In the genomic region with DNA sequence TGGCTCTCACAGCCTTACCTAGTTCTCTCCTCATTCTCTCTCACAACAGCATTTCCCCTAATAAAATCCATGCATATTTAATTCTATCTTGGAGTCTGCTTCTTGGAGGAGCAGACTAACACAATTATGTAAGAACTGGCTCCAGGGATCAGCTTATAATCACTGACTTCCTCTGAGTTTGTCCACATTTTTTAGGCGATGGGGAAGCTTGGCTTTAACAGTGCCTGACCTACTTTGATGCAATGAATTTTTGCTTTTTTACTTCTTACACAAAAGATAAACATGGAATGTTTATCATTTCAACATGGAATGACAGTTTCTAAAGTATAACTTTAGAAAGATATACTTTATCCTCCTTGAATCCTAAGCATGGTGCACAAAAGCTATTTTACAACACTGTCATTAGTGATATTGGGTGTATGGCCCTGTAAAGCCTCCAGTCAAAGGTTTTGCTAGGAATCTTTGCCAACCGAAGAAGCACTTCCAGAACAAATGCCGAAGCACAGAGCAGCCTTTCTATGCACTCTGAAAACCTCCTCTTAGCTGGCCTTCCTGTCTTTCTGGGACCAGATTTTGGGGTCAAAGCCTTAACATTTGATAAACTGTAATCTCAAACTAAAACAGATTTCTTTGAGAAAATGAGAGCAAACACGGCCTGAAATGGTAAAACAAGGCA, we compare ENCODE assay signal across 9 cellular contexts. TPM values are rescaled to one million over a fixed set of nuclear protein-coding genes. Genes with fewer than 3 reads are reported as not detected.
DNase-seq lines count a peak whose midpoint lies in the region; ATAC-seq, FAIRE-seq and TF ChIP-seq lines count a peak whose summit lies in the region.
"Had no signal": no experiment of that assay in that cellular context is flagged by ENCODE, and none has a peak within 500 bp of the region (broad histone marks: within the 10 kb centered on the region; RNA-seq: fewer than 3 reads in every experiment).

No MANE protein-coding gene starts in this region.

- H3K4me1 Mint-ChIP-seq in activated T-helper 2 cell treated with anti-CD3 and anti-CD28 coated beads, Interferon-gamma antibody, Interleukin-2, Interleukin-4, amounts not matched to agents 10 μg/mL and 5 μg/mL and 100 μg/mL, durations not matched to agents 14 hours and 24 hours and 36 hours (ENCODE audit: low read depth), result peaks cover 20% of the 10 kb centered on the region

- H3K4me1 ChIP-seq in hepatocyte (ENCODE audit: insufficient read depth) (peaks cover 20% of the 10 kb centered on the region), sigmoid colon (peaks cover 0 to 36% (median 18%) of the 10 kb centered on the region in 4 donors)

- H2AFZ ChIP-seq in hepatocyte, result peak overlapping the region; percentile 73

- H3K27ac ChIP-seq in hepatocyte (peak overlapping the region; percentile 79), sigmoid colon (peak overlapping the region; percentile 55 to 71 (median 68))

- no peak for ATAC-seq in HG03442 (IDR thresholded peaks at IDR 0.05; ENCODE audit: unreplicated experiment)
- no peak for ATAC-seq in GM21717 (IDR thresholded peaks at IDR 0.05; ENCODE audit: unreplicated experiment)
- ATAC-seq in HG02884 (IDR thresholded peaks at IDR 0.05; ENCODE audit: unreplicated experiment), result no peak

- peak; percentile 33 for FAIRE-seq in GM12892 (lab: Jason Lieb, UNC)

- intact Hi-C loops in activated T-helper 2 cell treated with anti-CD3 and anti-CD28 coated beads, Interferon-gamma antibody, Interleukin-2, Interleukin-4, amounts not matched to agents 10 μg/mL and 5 μg/mL and 100 μg/mL, durations not matched to agents 14 hours and 24 hours and 36 hours (cut with micrococcal nuclease), result loop anchor here (1.0 to 5.0 kb wide), 7 partner anchors 23 to 752 kb away; a partner anchor contains a TSS
- intact Hi-C loops in sigmoid colon (cut with DNase I), result loop anchor here (2.0 to 10.0 kb wide), 7 partner anchors 22 to 652 kb away; a partner anchor contains a TSS

- no peaks in the 10 kb centered on the region for H3K27me3 Mint-ChIP-seq in activated T-helper 2 cell treated with anti-CD3 and anti-CD28 coated beads, Interferon-gamma antibody, Interleukin-2, Interleukin-4, amounts not matched to agents 10 μg/mL and 5 μg/mL and 100 μg/mL, durations not matched to agents 14 hours and 24 hours and 36 hours (ENCODE audit: low read depth)

- H3K9me3 Mint-ChIP-seq in activated T-helper 2 cell treated with anti-CD3 and anti-CD28 coated beads, Interferon-gamma antibody, Interleukin-2, Interleukin-4, amounts not matched to agents 10 μg/mL and 5 μg/mL and 100 μg/mL, durations not matched to agents 14 hours and 24 hours and 36 hours, result no peaks in the 10 kb centered on the region

- H3K36me3 Mint-ChIP-seq in activated T-helper 2 cell treated with anti-CD3 and anti-CD28 coated beads, Interferon-gamma antibody, Interleukin-2, Interleukin-4, amounts not matched to agents 10 μg/mL and 5 μg/mL and 100 μg/mL, durations not matched to agents 14 hours and 24 hours and 36 hours (ENCODE audit: low read depth), result no peaks in the 10 kb centered on the region

- H3K36me3 ChIP-seq in hepatocyte (replicated peaks; ENCODE audit: insufficient read depth, low read depth), result no peaks in the 10 kb centered on the region
- H3K36me3 ChIP-seq in sigmoid colon, result no peaks in the 10 kb centered on the region
- H3K36me3 ChIP-seq: neutrophil had no signal

- TF ChIP-seq EP300 in sigmoid colon (IDR thresholded peaks at IDR 0.05), result no peak

- H3K4me3 Mint-ChIP-seq in activated T-helper 2 cell treated with anti-CD3 and anti-CD28 coated beads, Interferon-gamma antibody, Interleukin-2, Interleukin-4, amounts not matched to agents 10 μg/mL and 5 μg/mL and 100 μg/mL, durations not matched to agents 14 hours and 24 hours and 36 hours (ENCODE audit: low read depth), result peak overlapping the region; percentile 85

- H3K4me2 ChIP-seq in hepatocyte, result peak overlapping the region; percentile 78

- TF ChIP-seq CTCF in hepatocyte (IDR thresholded peaks at IDR 0.05; ENCODE audit: poor library complexity) (no peak), sigmoid colon (IDR thresholded peaks at IDR 0.05) (no peak)

- H3K9me2 ChIP-seq in hepatocyte (replicated peaks; ENCODE audit: insufficient read depth), result no peaks in the 10 kb centered on the region

- peak overlapping the region; percentile 64 for H3K4me3 ChIP-seq in hepatocyte
- H3K4me3 ChIP-seq in sigmoid colon, result peak overlapping the region; percentile 21 to 51 (median 44)

- no peaks in the 10 kb centered on the region for H3K27me3 ChIP-seq in hepatocyte
- H3K27me3 ChIP-seq in sigmoid colon, result no peaks in the 10 kb centered on the region
- H3K27me3 ChIP-seq: neutrophil had no signal

- peaks cover 44% of the 10 kb centered on the region for H3K79me2 ChIP-seq in hepatocyte

- DNase-seq in GM12892 (ENCODE audit: insufficient read length) (no peak), hepatocyte (ENCODE audit: low spot score) (peak; percentile 10), sigmoid colon (no peak), NCI-H526 treated with DMSO at 0.1 percent for 48 hours (lab: John Stamatoyannopoulos, UW) (no peak)
- DNase-seq in activated T-helper 2 cell treated with anti-CD3 and anti-CD28 coated beads, Interferon-gamma antibody, Interleukin-2, Interleukin-4, amounts not matched to agents 10 μg/mL and 5 μg/mL and 100 μg/mL, durations not matched to agents 14 hours and 24 hours and 36 hours (ENCODE audit: low spot score), result no peak

- no peaks in the 10 kb centered on the region for H4K20me1 ChIP-seq in hepatocyte (ENCODE audit: insufficient read depth, poor library complexity, severe bottlenecking)

- WGBS in hepatocyte (ENCODE audit: low lambda C conversion rate, missing lambda C conversion rate), result 13% methylated on average over 4 of the region's 4 CpGs
- 15 to 30% methylated on average over 4 of the region's 4 CpGs for WGBS in sigmoid colon, 2 donors

- H3K9me3 ChIP-seq in hepatocyte (ENCODE audit: low read depth) (no peaks in the 10 kb centered on the region), sigmoid colon (no peaks in the 10 kb centered on the region)
- H3K9me3 ChIP-seq: neutrophil had no signal

- TF ChIP-seq POLR2A in GM12892 (IDR thresholded peaks at IDR 0.05; ENCODE audit: low read depth, low read length), result no peak
- TF ChIP-seq POLR2A in sigmoid colon (IDR thresholded peaks at IDR 0.05), result no peak

- H3K27ac Mint-ChIP-seq in activated T-helper 2 cell treated with anti-CD3 and anti-CD28 coated beads, Interferon-gamma antibody, Interleukin-2, Interleukin-4, amounts not matched to agents 10 μg/mL and 5 μg/mL and 100 μg/mL, durations not matched to agents 14 hours and 24 hours and 36 hours, result peak overlapping the region; percentile 85

RNA-seq across cellular contexts. Expression of a gene that starts 0.8 kb away (rescaled TPM):
- 43.2 TPM for polyA plus RNA-seq in GM12892 (2012; ENCODE audit: missing spikeins)
- total RNA-seq in activated T-helper 2 cell treated with anti-CD3 and anti-CD28 coated beads, Interferon-gamma antibody, Interleukin-2, Interleukin-4, amounts not matched to agents 10 μg/mL and 5 μg/mL and 100 μg/mL, durations not matched to agents 14 hours and 24 hours and 36 hours, result 16.0 and 16.3 TPM in 2 replicates
- total RNA-seq in hepatocyte (118 and 137 TPM in 2 replicates), sigmoid colon (10 to 100 TPM; 47.6 to 54.0 (median 50.2) TPM)
- polyA plus RNA-seq in hepatocyte (84.2 and 86.4 TPM in 2 replicates), sigmoid colon (10 to 100 TPM; 31.7 to 62.7 (median 56.5) TPM)

RNA-seq across cellular contexts. Expression of a gene that starts 22.3 kb away (rescaled TPM):
- 16.5 TPM for polyA plus RNA-seq in GM12892 (2012; ENCODE audit: missing spikeins)
- 34.6 and 37.9 TPM in 2 replicates for total RNA-seq in activated T-helper 2 cell treated with anti-CD3 and anti-CD28 coated beads, Interferon-gamma antibody, Interleukin-2, Interleukin-4, amounts not matched to agents 10 μg/mL and 5 μg/mL and 100 μg/mL, durations not matched to agents 14 hours and 24 hours and 36 hours
- 15.7 and 20.5 TPM in 2 replicates for total RNA-seq in hepatocyte
- polyA plus RNA-seq in hepatocyte, result 13.8 and 14.5 TPM in 2 replicates
- total RNA-seq in sigmoid colon, result 10 to 100 TPM; 10.3 to 40.9 (median 17.1) TPM
- 1 to 10 TPM; 1.4 to 5.4 (median 5.0) TPM for polyA plus RNA-seq in sigmoid colon
